7 cellular contexts compared by ENCODE assay signal in the genomic region with DNA sequence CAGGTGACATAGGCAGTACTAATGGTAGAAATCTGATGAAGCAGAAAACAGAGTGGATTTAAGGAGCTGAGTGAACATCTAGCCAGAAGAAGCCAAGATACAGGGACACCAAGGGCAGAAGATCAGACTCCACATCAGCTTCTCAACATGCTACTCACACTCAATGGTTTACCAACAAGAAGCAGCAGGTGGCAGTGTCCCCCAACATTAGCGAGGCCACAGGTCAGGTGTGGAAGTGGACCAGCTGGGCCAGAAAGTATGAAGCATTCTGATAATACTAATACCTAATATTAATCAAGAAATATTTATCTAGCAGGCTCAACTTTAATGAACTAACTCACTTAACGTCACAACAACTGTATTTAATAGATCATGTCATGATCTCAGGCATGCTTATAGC.
DNase-seq lines count a peak whose midpoint lies in the region; ATAC-seq and TF ChIP-seq lines count a peak whose summit lies in the region.

No MANE protein-coding gene starts in this region.

- peak; percentile 62 for DNase-seq in LNCaP clone FGC (ENCODE audit: low read depth)
- DNase-seq in activated CD4-positive, alpha-beta T cell treated with anti-CD3 and anti-CD28 coated beads, Interleukin-2, amount 50 U/mL, for 1 hour = peak; percentile 44
- DNase-seq in dermis blood vessel endothelial cell = peak; percentile 80
- peak; percentile 68 to 82 for DNase-seq in lung microvascular endothelial cell (ENCODE audit: low read depth in 2 of 2)
- DNase-seq in stimulated activated naive CD4-positive, alpha-beta T cell treated with Interleukin-2 at 50 U/mL for 16 hours (lab: John Stamatoyannopoulos, UW) = peak; percentile 16

- TF ChIP-seq CTCF in GM12873 (IDR thresholded peaks at IDR 0.05; ENCODE audit: insufficient read depth, low read depth, low read length, missing control alignments) (peak; percentile 73), LNCaP clone FGC (IDR thresholded peaks at IDR 0.05; ENCODE audit: control insufficient read depth, extremely low read depth, insufficient read depth) (peak; percentile 91)

- no peak overlapping the region for H3K4me3 ChIP-seq in LNCaP clone FGC (ENCODE audit: low read depth, low read length)

- ATAC-seq in GM21723 (IDR thresholded peaks at IDR 0.05; ENCODE audit: unreplicated experiment) = peak; percentile 91

Comparison
In these comparisons a context has a peak if more than half of its experiments do, and no peak if none do; other contexts are left out.
1. DNase-seq: peak in every context shown above with its lines; median percentile 80 in dermis blood vessel endothelial cell; 75 in lung microvascular endothelial cell; 62 in LNCaP clone FGC; 44 in activated CD4-positive, alpha-beta T cell treated with anti-CD3 and anti-CD28 coated beads, Interleukin-2, amount 50 U/mL, for 1 hour; 16 in stimulated activated naive CD4-positive, alpha-beta T cell treated with Interleukin-2 at 50 U/mL for 16 hours.